In genomic region chr17:32492281-32492623, GRCh38 we compare ENCODE assay signal across 1 cellular context.
A peak's percentile ranks its signal among the peaks of the same experiment; 100 is the strongest.
TF ChIP-seq lines count a peak whose summit lies in the region.

No MANE protein-coding gene starts in this region.

TF ChIP-seq in H1, 55 proteins besides CTCF, POLR2A, EP300 and RAD21:
- TF ChIP-seq BACH1 (IDR thresholded peaks at IDR 0.05; ENCODE audit: low read length) (no peak), YY1 (IDR thresholded peaks at IDR 0.05; ENCODE audit: low read depth, low read length) (0 out of 2 replicates have a peak, but pooled peaks have one; percentile 29)
TF ChIP-seq in H1: peak in this region for 1.
